1 cellular context compared by ENCODE assay signal in genomic region chr1:59083946-59084865, GRCh38.
TF ChIP-seq lines count a peak whose summit lies in the region.

No MANE protein-coding gene starts in this region.

TF ChIP-seq in GM23338, 12 proteins besides CTCF, POLR2A, EP300 and RAD21 (continued from another document):
- TF ChIP-seq, protein P1, sequence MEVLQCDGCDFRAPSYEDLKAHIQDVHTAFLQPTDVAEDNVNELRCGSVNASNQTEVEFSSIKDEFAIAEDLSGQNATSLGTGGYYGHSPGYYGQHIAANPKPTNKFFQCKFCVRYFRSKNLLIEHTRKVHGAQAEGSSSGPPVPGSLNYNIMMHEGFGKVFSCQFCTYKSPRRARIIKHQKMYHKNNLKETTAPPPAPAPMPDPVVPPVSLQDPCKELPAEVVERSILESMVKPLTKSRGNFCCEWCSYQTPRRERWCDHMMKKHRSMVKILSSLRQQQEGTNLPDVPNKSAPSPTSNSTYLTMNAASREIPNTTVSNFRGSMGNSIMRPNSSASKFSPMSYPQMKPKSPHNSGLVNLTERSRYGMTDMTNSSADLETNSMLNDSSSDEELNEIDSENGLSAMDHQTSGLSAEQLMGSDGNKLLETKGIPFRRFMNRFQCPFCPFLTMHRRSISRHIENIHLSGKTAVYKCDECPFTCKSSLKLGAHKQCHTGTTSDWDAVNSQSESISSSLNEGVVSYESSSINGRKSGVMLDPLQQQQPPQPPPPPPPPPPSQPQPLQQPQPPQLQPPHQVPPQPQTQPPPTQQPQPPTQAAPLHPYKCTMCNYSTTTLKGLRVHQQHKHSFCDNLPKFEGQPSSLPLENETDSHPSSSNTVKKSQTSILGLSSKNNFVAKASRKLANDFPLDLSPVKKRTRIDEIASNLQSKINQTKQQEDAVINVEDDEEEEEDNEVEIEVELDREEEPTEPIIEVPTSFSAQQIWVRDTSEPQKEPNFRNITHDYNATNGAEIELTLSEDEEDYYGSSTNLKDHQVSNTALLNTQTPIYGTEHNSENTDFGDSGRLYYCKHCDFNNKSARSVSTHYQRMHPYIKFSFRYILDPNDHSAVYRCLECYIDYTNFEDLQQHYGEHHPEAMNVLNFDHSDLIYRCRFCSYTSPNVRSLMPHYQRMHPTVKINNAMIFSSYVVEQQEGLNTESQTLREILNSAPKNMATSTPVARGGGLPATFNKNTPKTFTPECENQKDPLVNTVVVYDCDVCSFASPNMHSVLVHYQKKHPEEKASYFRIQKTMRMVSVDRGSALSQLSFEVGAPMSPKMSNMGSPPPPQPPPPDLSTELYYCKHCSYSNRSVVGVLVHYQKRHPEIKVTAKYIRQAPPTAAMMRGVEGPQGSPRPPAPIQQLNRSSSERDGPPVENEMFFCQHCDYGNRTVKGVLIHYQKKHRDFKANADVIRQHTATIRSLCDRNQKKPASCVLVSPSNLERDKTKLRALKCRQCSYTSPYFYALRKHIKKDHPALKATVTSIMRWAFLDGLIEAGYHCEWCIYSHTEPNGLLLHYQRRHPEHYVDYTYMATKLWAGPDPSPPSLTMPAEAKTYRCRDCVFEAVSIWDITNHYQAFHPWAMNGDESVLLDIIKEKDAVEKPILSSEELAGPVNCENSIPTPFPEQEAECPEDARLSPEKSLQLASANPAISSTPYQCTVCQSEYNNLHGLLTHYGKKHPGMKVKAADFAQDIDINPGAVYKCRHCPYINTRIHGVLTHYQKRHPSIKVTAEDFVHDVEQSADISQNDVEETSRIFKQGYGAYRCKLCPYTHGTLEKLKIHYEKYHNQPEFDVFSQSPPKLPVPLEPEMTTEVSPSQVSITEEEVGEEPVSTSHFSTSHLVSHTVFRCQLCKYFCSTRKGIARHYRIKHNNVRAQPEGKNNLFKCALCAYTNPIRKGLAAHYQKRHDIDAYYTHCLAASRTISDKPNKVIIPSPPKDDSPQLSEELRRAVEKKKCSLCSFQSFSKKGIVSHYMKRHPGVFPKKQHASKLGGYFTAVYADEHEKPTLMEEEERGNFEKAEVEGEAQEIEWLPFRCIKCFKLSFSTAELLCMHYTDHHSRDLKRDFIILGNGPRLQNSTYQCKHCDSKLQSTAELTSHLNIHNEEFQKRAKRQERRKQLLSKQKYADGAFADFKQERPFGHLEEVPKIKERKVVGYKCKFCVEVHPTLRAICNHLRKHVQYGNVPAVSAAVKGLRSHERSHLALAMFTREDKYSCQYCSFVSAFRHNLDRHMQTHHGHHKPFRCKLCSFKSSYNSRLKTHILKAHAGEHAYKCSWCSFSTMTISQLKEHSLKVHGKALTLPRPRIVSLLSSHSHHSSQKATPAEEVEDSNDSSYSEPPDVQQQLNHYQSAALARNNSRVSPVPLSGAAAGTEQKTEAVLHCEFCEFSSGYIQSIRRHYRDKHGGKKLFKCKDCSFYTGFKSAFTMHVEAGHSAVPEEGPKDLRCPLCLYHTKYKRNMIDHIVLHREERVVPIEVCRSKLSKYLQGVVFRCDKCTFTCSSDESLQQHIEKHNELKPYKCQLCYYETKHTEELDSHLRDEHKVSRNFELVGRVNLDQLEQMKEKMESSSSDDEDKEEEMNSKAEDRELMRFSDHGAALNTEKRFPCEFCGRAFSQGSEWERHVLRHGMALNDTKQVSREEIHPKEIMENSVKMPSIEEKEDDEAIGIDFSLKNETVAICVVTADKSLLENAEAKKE (CRISPR knock-in tag; IDR thresholded peaks at IDR 0.05): no peak
- no peak for TF ChIP-seq EZH2 (IDR thresholded peaks at IDR 0.05; ENCODE audit: low read depth, unreplicated experiment)
- TF ChIP-seq ETS1 (IDR thresholded peaks at IDR 0.05): no peak
- no peak for TF ChIP-seq STAT1 (IDR thresholded peaks at IDR 0.05; ENCODE audit: unreplicated experiment)
